Comparison of ENCODE assay signal across 20 cellular contexts in the genomic region with DNA sequence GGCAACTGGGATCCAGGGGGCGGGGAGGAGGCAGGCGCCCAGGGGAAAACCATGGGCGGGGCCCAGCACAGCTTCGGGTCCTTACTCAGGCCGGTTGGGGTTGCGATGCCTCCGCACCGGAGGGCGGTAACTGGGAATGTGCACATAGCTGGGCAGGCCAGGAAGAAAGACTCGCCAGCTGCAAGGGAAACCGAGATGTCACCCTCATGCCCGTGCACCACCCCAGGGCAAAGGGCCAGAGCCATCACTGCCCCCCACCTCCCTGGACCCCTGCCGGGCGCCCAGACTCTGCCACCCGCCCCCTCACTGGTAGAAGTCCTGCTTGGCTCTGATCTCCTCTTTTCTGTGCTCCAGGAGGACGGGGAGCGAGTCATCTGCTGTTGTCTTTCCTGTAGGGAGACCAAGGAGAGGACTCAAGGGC. TPM values are rescaled to one million over a fixed set of nuclear protein-coding genes. Genes with fewer than 3 reads are reported as not detected.
DNase-seq lines count a peak whose midpoint lies in the region; ATAC-seq and TF ChIP-seq lines count a peak whose summit lies in the region.
"Had no signal": no experiment of that assay in that cellular context is flagged by ENCODE, and none has a peak within 500 bp of the region (broad histone marks: within the 10 kb centered on the region; RNA-seq: fewer than 3 reads in every experiment).

No MANE protein-coding gene starts in this region.

- no peaks in the 10 kb centered on the region for H3K4me1 ChIP-seq in ES-I3 (ENCODE audit: insufficient read depth, low read length)

- no peak overlapping the region for H3K27ac Mint-ChIP-seq in CD4-positive, alpha-beta T cell
- no peak overlapping the region for H3K27ac Mint-ChIP-seq in activated T-helper 1 cell treated with anti-CD3 and anti-CD28 coated beads, Interleukin-12 subunit alpha, Interleukin-12 subunit beta, Interleukin-2, Interleukin-4 antibody, amounts not matched to agents 30 ng/mL and 10 ng/mL and 1 ng/mL, durations not matched to agents 14 hours and 24 hours and 36 hours
- H3K27ac Mint-ChIP-seq in immature natural killer cell, result no peak overlapping the region

- no peaks in the 10 kb centered on the region for H3K36me3 ChIP-seq in ES-I3 (ENCODE audit: insufficient read depth, low read length)
- H3K36me3 ChIP-seq: tibial nerve had no signal

- no peaks in the 10 kb centered on the region for H3K27me3 ChIP-seq in CD4-positive, alpha-beta T cell (ENCODE audit: control insufficient read depth, insufficient read depth, low read length)

- H3K9me3 ChIP-seq in CD4-positive, alpha-beta T cell (ENCODE audit: control insufficient read depth, low read length), result no peaks in the 10 kb centered on the region
- H3K9me3 ChIP-seq in ES-I3 (ENCODE audit: control insufficient read depth, insufficient read depth, low read length), result no peaks in the 10 kb centered on the region
- H3K9me3 ChIP-seq: tibial nerve had no signal

- no peak for DNase-seq in CD4-positive, alpha-beta T cell
- DNase-seq in activated T-helper 1 cell treated with anti-CD3 and anti-CD28 coated beads, Interleukin-12 subunit alpha, Interleukin-12 subunit beta, Interleukin-2, Interleukin-4 antibody, amounts not matched to agents 30 ng/mL and 10 ng/mL and 1 ng/mL, durations not matched to agents 14 hours and 24 hours and 36 hours (ENCODE audit: low spot score), result no peak
- DNase-seq in immature natural killer cell (no peak), MV-4-11 (lab: John Stamatoyannopoulos, UW) (no peak), globus pallidus (ENCODE audit: low spot score) (no peak)
- no peak for DNase-seq in stimulated activated CD8-positive, alpha-beta memory T cell treated with anti-CD3 and anti-CD28 coated beads, Interleukin-4, amount 100 ng/mL, for 48 hours
- DNase-seq: activated CD8-positive, alpha-beta memory T cell treated with anti-CD3 and anti-CD28 coated beads, Interleukin-2, amount 10 ng/mL, durations not matched to agents 7 days and 5 days; NCI-H1105; NCI-H345; stimulated activated CD4-positive, alpha-beta T cell treated with anti-CD3 and anti-CD28 coated beads, Interleukin-2, amount 100 ng/mL, for 24 hours had no signal

- ATAC-seq in CD4-positive, alpha-beta T cell (ENCODE audit: poor library complexity), result no peak
- no peak for ATAC-seq in GM21526 (IDR thresholded peaks at IDR 0.05; ENCODE audit: low FRiP score, unreplicated experiment)
- ATAC-seq: activated CD8-positive, alpha-beta memory T cell treated with anti-CD3 and anti-CD28 coated beads, Interleukin-2, amount 10 ng/mL, durations not matched to agents 7 days and 5 days had no signal

- H3K4me1 Mint-ChIP-seq in CD4-positive, alpha-beta T cell (ENCODE audit: low read depth), result peaks cover 15% of the 10 kb centered on the region
- peaks cover 8% of the 10 kb centered on the region for H3K4me1 Mint-ChIP-seq in activated T-helper 1 cell treated with anti-CD3 and anti-CD28 coated beads, Interleukin-12 subunit alpha, Interleukin-12 subunit beta, Interleukin-2, Interleukin-4 antibody, amounts not matched to agents 30 ng/mL and 10 ng/mL and 1 ng/mL, durations not matched to agents 14 hours and 24 hours and 36 hours (ENCODE audit: low read depth)
- peaks cover 5 to 10% of the 10 kb centered on the region in 2 donors for H3K4me1 Mint-ChIP-seq in immature natural killer cell

- peaks cover 4% of the 10 kb centered on the region for H3K27me3 Mint-ChIP-seq in CD4-positive, alpha-beta T cell
- H3K27me3 Mint-ChIP-seq in activated T-helper 1 cell treated with anti-CD3 and anti-CD28 coated beads, Interleukin-12 subunit alpha, Interleukin-12 subunit beta, Interleukin-2, Interleukin-4 antibody, amounts not matched to agents 30 ng/mL and 10 ng/mL and 1 ng/mL, durations not matched to agents 14 hours and 24 hours and 36 hours (ENCODE audit: insufficient read depth), result peaks cover 16% of the 10 kb centered on the region
- H3K27me3 Mint-ChIP-seq in immature natural killer cell (ENCODE audit: low read depth in 3 of 3), result peaks cover 2 to 3% (median 2%) of the 10 kb centered on the region in 3 donors

- no peak for TF ChIP-seq CTCF in CD4-positive, alpha-beta T cell (IDR thresholded peaks at IDR 0.05)

- intact Hi-C loops in CD4-positive, alpha-beta T cell (cut with DNase I, micrococcal nuclease), result loop anchor here in 1 of 2 experiments (1.0 to 2.0 kb wide), 3 partner anchors 29 to 219 kb away; partner anchors contain the start of gene ALOXE3
- intact Hi-C loops in activated T-helper 1 cell treated with anti-CD3 and anti-CD28 coated beads, Interleukin-12 subunit alpha, Interleukin-12 subunit beta, Interleukin-2, Interleukin-4 antibody, amounts not matched to agents 30 ng/mL and 10 ng/mL and 1 ng/mL, durations not matched to agents 14 hours and 24 hours and 36 hours (cut with micrococcal nuclease), result loop anchor here (2.0 kb wide), 1 partner anchor 30 kb away; no protein-coding TSS in a partner anchor

- POLR2A ChIA-PET in CD4-positive, alpha-beta T cell (lab: Charles Lee), result no interaction called here

- no peak overlapping the region for H3K27ac ChIP-seq in CD4-positive, alpha-beta T cell (ENCODE audit: low read depth, low read length)
- H3K27ac ChIP-seq: SK-N-MC, tibial nerve had no signal

- peak overlapping the region; percentile 51 for H3K4me3 Mint-ChIP-seq in CD4-positive, alpha-beta T cell
- H3K4me3 Mint-ChIP-seq in activated T-helper 1 cell treated with anti-CD3 and anti-CD28 coated beads, Interleukin-12 subunit alpha, Interleukin-12 subunit beta, Interleukin-2, Interleukin-4 antibody, amounts not matched to agents 30 ng/mL and 10 ng/mL and 1 ng/mL, durations not matched to agents 14 hours and 24 hours and 36 hours, result peak overlapping the region; percentile 91
- H3K4me3 Mint-ChIP-seq in immature natural killer cell, result peak overlapping the region in 3 of 5 donors; percentile 33 to 90 (median 90)

- H3K9me3 Mint-ChIP-seq in CD4-positive, alpha-beta T cell, result no peaks in the 10 kb centered on the region
- no peaks in the 10 kb centered on the region for H3K9me3 Mint-ChIP-seq in activated T-helper 1 cell treated with anti-CD3 and anti-CD28 coated beads, Interleukin-12 subunit alpha, Interleukin-12 subunit beta, Interleukin-2, Interleukin-4 antibody, amounts not matched to agents 30 ng/mL and 10 ng/mL and 1 ng/mL, durations not matched to agents 14 hours and 24 hours and 36 hours
- H3K9me3 Mint-ChIP-seq in immature natural killer cell, result no peaks in the 10 kb centered on the region
- H3K9me3 Mint-ChIP-seq: IgD-negative memory B cell had no signal

- H3K9ac ChIP-seq in ES-I3 (ENCODE audit: low read depth, low read length), result peak overlapping the region; percentile 56; the same call in 1 of the 2 replicates

- peaks cover 4% of the 10 kb centered on the region for H3K36me3 Mint-ChIP-seq in CD4-positive, alpha-beta T cell (ENCODE audit: low read depth)
- H3K36me3 Mint-ChIP-seq in activated T-helper 1 cell treated with anti-CD3 and anti-CD28 coated beads, Interleukin-12 subunit alpha, Interleukin-12 subunit beta, Interleukin-2, Interleukin-4 antibody, amounts not matched to agents 30 ng/mL and 10 ng/mL and 1 ng/mL, durations not matched to agents 14 hours and 24 hours and 36 hours (ENCODE audit: low read depth), result no peaks in the 10 kb centered on the region
- H3K36me3 Mint-ChIP-seq in immature natural killer cell, result no peaks in the 10 kb centered on the region
- H3K36me3 Mint-ChIP-seq: activated CD8-positive, alpha-beta memory T cell treated with anti-CD3 and anti-CD28 coated beads, Interleukin-2, amount 10 ng/mL, durations not matched to agents 7 days and 5 days had no signal

- CTCF ChIA-PET in CD4-positive, alpha-beta T cell (lab: Charles Lee), result interaction anchor here (2.0 kb wide), 1 partner anchor 39 kb away, joined by 18 read pairs; the partner anchor contains the start of gene ALOXE3

RNA-seq across cellular contexts. Expression of gene ALOX12B, which starts 6.7 kb away (rescaled TPM):
- under 1 TPM in 1 of 2 experiments, not detected in 1; 0.41 TPM for total RNA-seq in CD4-positive, alpha-beta T cell
- total RNA-seq in activated T-helper 1 cell treated with anti-CD3 and anti-CD28 coated beads, Interleukin-12 subunit alpha, Interleukin-12 subunit beta, Interleukin-2, Interleukin-4 antibody, amounts not matched to agents 30 ng/mL and 10 ng/mL and 1 ng/mL, durations not matched to agents 14 hours and 24 hours and 36 hours, result 0.51 and 0.78 TPM in 2 replicates
- polyA plus RNA-seq in immature natural killer cell, result under 1 TPM in 1 of 3 donors, not detected in 2; 0.17 TPM
- total RNA-seq: endothelial cell of umbilical vein, G401, left lobe of liver, tibial nerve had no signal
- polyA plus RNA-seq: BJ, endothelial cell of umbilical vein had no signal

RNA-seq across cellular contexts. Expression of gene ALOXE3, which starts 37.5 kb away (rescaled TPM):
- under 1 TPM; 0.81 to 0.91 TPM for total RNA-seq in CD4-positive, alpha-beta T cell
- 0.10 TPM in 1 of 2 replicates, not detected in the other for total RNA-seq in activated T-helper 1 cell treated with anti-CD3 and anti-CD28 coated beads, Interleukin-12 subunit alpha, Interleukin-12 subunit beta, Interleukin-2, Interleukin-4 antibody, amounts not matched to agents 30 ng/mL and 10 ng/mL and 1 ng/mL, durations not matched to agents 14 hours and 24 hours and 36 hours
- polyA plus RNA-seq in immature natural killer cell, result not detected
- total RNA-seq: activated CD8-positive, alpha-beta memory T cell treated with anti-CD3 and anti-CD28 coated beads, Interleukin-2, amount 10 ng/mL, durations not matched to agents 7 days and 5 days; endothelial cell of umbilical vein; left lobe of liver; myocyte; tibial nerve had no signal
- polyA plus RNA-seq: IgD-negative memory B cell had no signal

RNA-seq across cellular contexts. Expression of gene ALOX15B, which starts 42.0 kb away (rescaled TPM):
- not detected for total RNA-seq in CD4-positive, alpha-beta T cell
- not detected in 2 replicates for total RNA-seq in activated T-helper 1 cell treated with anti-CD3 and anti-CD28 coated beads, Interleukin-12 subunit alpha, Interleukin-12 subunit beta, Interleukin-2, Interleukin-4 antibody, amounts not matched to agents 30 ng/mL and 10 ng/mL and 1 ng/mL, durations not matched to agents 14 hours and 24 hours and 36 hours
- polyA plus RNA-seq in immature natural killer cell, result not detected
- total RNA-seq: activated CD8-positive, alpha-beta memory T cell treated with anti-CD3 and anti-CD28 coated beads, Interleukin-2, amount 10 ng/mL, durations not matched to agents 7 days and 5 days; endothelial cell of umbilical vein; G401; myocyte had no signal
- polyA plus RNA-seq: BJ, endothelial cell of umbilical vein, IgD-negative memory B cell had no signal

RNA-seq across cellular contexts. Expression of gene HES7, which starts 43.1 kb away (rescaled TPM):
- total RNA-seq in CD4-positive, alpha-beta T cell, result under 1 TPM; 0.52 to 0.53 TPM
- 0.88 and 1.8 TPM in 2 replicates for total RNA-seq in activated T-helper 1 cell treated with anti-CD3 and anti-CD28 coated beads, Interleukin-12 subunit alpha, Interleukin-12 subunit beta, Interleukin-2, Interleukin-4 antibody, amounts not matched to agents 30 ng/mL and 10 ng/mL and 1 ng/mL, durations not matched to agents 14 hours and 24 hours and 36 hours
- not detected for polyA plus RNA-seq in immature natural killer cell
- total RNA-seq: left lobe of liver had no signal
- polyA plus RNA-seq: BJ, IgD-negative memory B cell had no signal
